ENCODE assay signal across 29 cellular contexts in genomic region chr7:50631100-50631499, GRCh38.
A peak's percentile ranks its signal among the peaks of the same experiment; 100 is the strongest.
DNase-seq lines count a peak whose midpoint lies in the region; ATAC-seq and TF ChIP-seq lines count a peak whose summit lies in the region.
"Had no signal": no experiment of that assay in that cellular context is flagged by ENCODE, and none has a peak within 500 bp of the region (broad histone marks: within the 10 kb centered on the region; RNA-seq: fewer than 3 reads in every experiment).

No MANE protein-coding gene starts in this region.

- peaks cover 22% of the 10 kb centered on the region for H3K9me3 Mint-ChIP-seq in neural progenitor cell
- peaks cover 25% of the 10 kb centered on the region for H3K9me3 Mint-ChIP-seq in chondrocyte (ENCODE audit: low read depth)
- H3K9me3 Mint-ChIP-seq: CD4-positive, alpha-beta T cell had no signal

- H3K4me3 ChIP-seq in HUES6 (ENCODE audit: low read depth, low read length) (no peak overlapping the region), heart right ventricle (no peak overlapping the region), neural progenitor cell (no peak overlapping the region), tibial artery (no peak overlapping the region)
- H3K4me3 ChIP-seq: A549; BLaER1 treated with 17β-estradiol and CSF1 and Interleukin-3, amounts not matched to agents 10 nM and 100 nM; K562 had no signal

- ATAC-seq in heart right ventricle: peak in 4 of 8 donors; percentile 21 to 57 (median 40)
- ATAC-seq: A549, K562 had no signal

- no peaks in the 10 kb centered on the region for H4K20me1 ChIP-seq in neural progenitor cell (ENCODE audit: low read depth)

- H3K9me3 ChIP-seq in HUES6 (ENCODE audit: control insufficient read depth, insufficient read depth, low read depth, low read length) (peaks cover 9% of the 10 kb centered on the region; the same call in 1 of the 2 replicates), heart right ventricle (peaks cover 0 to 17% (median 2%) of the 10 kb centered on the region in 11 donors), neural progenitor cell (ENCODE audit: low read depth) (peaks cover 10% of the 10 kb centered on the region), tibial artery (peaks cover 0 to 7% (median 0%) of the 10 kb centered on the region in 3 donors)
- H3K9me3 ChIP-seq: A549 had no signal

- peaks cover 24% of the 10 kb centered on the region for H3K4me1 ChIP-seq in HUES6 (ENCODE audit: control insufficient read depth, insufficient read depth, low read length)
- H3K4me1 ChIP-seq in heart right ventricle: peaks cover 9 to 57% (median 39%) of the 10 kb centered on the region in 9 donors
- peaks cover 10% of the 10 kb centered on the region for H3K4me1 ChIP-seq in neural progenitor cell
- peaks cover 0 to 44% (median 20%) of the 10 kb centered on the region in 4 donors for H3K4me1 ChIP-seq in tibial artery
- H3K4me1 ChIP-seq: A549 had no signal

- H3K9ac ChIP-seq in HUES6 (ENCODE audit: low read length) (no peak overlapping the region), neural progenitor cell (no peak overlapping the region)
- H3K9ac ChIP-seq: BLaER1 treated with 17β-estradiol and CSF1 and Interleukin-3, amounts not matched to agents 10 nM and 100 nM; SK-N-SH had no signal

- 74 to 76% methylated on average over 6 of the region's 6 CpGs for WGBS in heart right ventricle, 2 donors

- H3K4me3 Mint-ChIP-seq in neural progenitor cell: no peak overlapping the region
- H3K4me3 Mint-ChIP-seq in chondrocyte (ENCODE audit: unreplicated experiment): no peak overlapping the region
- H3K4me3 Mint-ChIP-seq: CD4-positive, alpha-beta T cell had no signal

- peak overlapping the region; percentile 40; the same call in 1 of the 2 replicates for H3K27ac ChIP-seq in HUES6 (ENCODE audit: low read depth, low read length)
- H3K27ac ChIP-seq in heart right ventricle: peak overlapping the region in 6 of 10 donors; percentile 30 to 76 (median 62)
- H3K27ac ChIP-seq in neural progenitor cell: no peak overlapping the region
- no peak overlapping the region for H3K27ac ChIP-seq in tibial artery
- H3K27ac ChIP-seq: A549; BLaER1 treated with 17β-estradiol and CSF1 and Interleukin-3, amounts not matched to agents 10 nM and 100 nM; RWPE1 had no signal

- no peak overlapping the region for H2AFZ ChIP-seq in neural progenitor cell (replicated peaks)

- TF ChIP-seq CTCF in heart right ventricle (IDR thresholded peaks at IDR 0.05): no peak
- no peak for TF ChIP-seq CTCF in neural progenitor cell (IDR thresholded peaks at IDR 0.05)
- no peak for TF ChIP-seq CTCF in chondrocyte (IDR thresholded peaks at IDR 0.05)
- no peak for TF ChIP-seq CTCF in tibial artery (IDR thresholded peaks at IDR 0.05)

- peaks cover 14% of the 10 kb centered on the region for H3K79me2 ChIP-seq in neural progenitor cell (ENCODE audit: low read depth)

- H3K36me3 Mint-ChIP-seq in neural progenitor cell: peaks cover 22% of the 10 kb centered on the region
- peaks cover 12% of the 10 kb centered on the region for H3K36me3 Mint-ChIP-seq in chondrocyte (ENCODE audit: low read depth)

- peaks cover 6% of the 10 kb centered on the region for H3K36me3 ChIP-seq in HUES6 (ENCODE audit: control insufficient read depth, insufficient read depth, low read length)
- H3K36me3 ChIP-seq in heart right ventricle: peaks cover 0 to 22% (median 7%) of the 10 kb centered on the region in 9 donors
- H3K36me3 ChIP-seq in neural progenitor cell: no peaks in the 10 kb centered on the region
- H3K36me3 ChIP-seq in tibial artery: peaks cover 0 to 7% (median 6%) of the 10 kb centered on the region in 3 donors

- DNase-seq in D341Med (ENCODE audit: low spot score): peak; percentile 4
- no peak for DNase-seq in heart right ventricle
- DNase-seq in neural progenitor cell (ENCODE audit: low spot score): no peak
- no peak for DNase-seq in NCI-H2081 (lab: John Stamatoyannopoulos, UW)
- DNase-seq in H4 (ENCODE audit: low spot score): no peak
- DNase-seq in chondrocyte (ENCODE audit: low spot score): no peak
- DNase-seq in tibial artery: no peak
- DNase-seq: AML-193; CD4-positive, alpha-beta T cell; COR-L47; DMS79 treated with DMSO at 0.1 percent for 48 hours; GF-D8; Kasumi-1; MV-4-11; NCI-H1105; NCI-H1436 treated with DMSO at 0.1 percent for 48 hours; NCI-H1930; NCI-H446 treated with DMSO at 0.1 percent for 48 hours; NCI-H526; NCI-H82; NK-92 treated with Interleukin-12 subunit alpha and Interleukin-12 subunit beta, amount 100 ng/mL, for 24 hours; SIG-M5; SK-N-SH; SW 1271 had no signal

- H3K27me3 ChIP-seq in HUES6 (ENCODE audit: control insufficient read depth, insufficient read depth, low read length): no peaks in the 10 kb centered on the region
- H3K27me3 ChIP-seq in heart right ventricle: no peaks in the 10 kb centered on the region
- H3K27me3 ChIP-seq in neural progenitor cell: no peaks in the 10 kb centered on the region
- H3K27me3 ChIP-seq in tibial artery: no peaks in the 10 kb centered on the region
- H3K27me3 ChIP-seq: BLaER1 treated with 17β-estradiol and CSF1 and Interleukin-3, amounts not matched to agents 10 nM and 100 nM had no signal

- H3K4me2 ChIP-seq in neural progenitor cell: no peak overlapping the region
- H3K4me2 ChIP-seq: A549; BLaER1 treated with 17β-estradiol and CSF1 and Interleukin-3, amounts not matched to agents 10 nM and 100 nM; SK-N-SH had no signal

- H3K27ac Mint-ChIP-seq in neural progenitor cell (peak overlapping the region; percentile 47), chondrocyte (ENCODE audit: unreplicated experiment) (no peak overlapping the region)
- H3K27ac Mint-ChIP-seq: CD4-positive, alpha-beta T cell had no signal

- H3K27me3 Mint-ChIP-seq in neural progenitor cell (ENCODE audit: insufficient read depth, low read depth): no peaks in the 10 kb centered on the region
- H3K27me3 Mint-ChIP-seq in chondrocyte (ENCODE audit: low read depth): no peaks in the 10 kb centered on the region

- no peaks in the 10 kb centered on the region for H3F3A ChIP-seq in neural progenitor cell (ENCODE audit: low read depth)

- H3K4me1 Mint-ChIP-seq in neural progenitor cell: peaks cover 25% of the 10 kb centered on the region
- peaks cover 36% of the 10 kb centered on the region for H3K4me1 Mint-ChIP-seq in chondrocyte (ENCODE audit: low read depth)

- intact Hi-C loops in heart right ventricle (cut with DNase I) (loop anchor here in 1 of 10 donors (5.0 kb wide), 1 partner anchor 36 kb away; no protein-coding TSS in a partner anchor), tibial artery (cut with DNase I; ENCODE audit: low total_unique reads) (no loop called here)

Comparison
In these comparisons a context has a peak if more than half of its experiments do, and no peak if none do; other contexts are left out.
1. H3K27ac ChIP-seq: peak in HUES6 (single experiment) and heart right ventricle (6 of 10); none in neural progenitor cell (single experiment) and tibial artery (0 of 2).